Comparison of ENCODE assay signal across 8 cellular contexts in the genomic region with DNA sequence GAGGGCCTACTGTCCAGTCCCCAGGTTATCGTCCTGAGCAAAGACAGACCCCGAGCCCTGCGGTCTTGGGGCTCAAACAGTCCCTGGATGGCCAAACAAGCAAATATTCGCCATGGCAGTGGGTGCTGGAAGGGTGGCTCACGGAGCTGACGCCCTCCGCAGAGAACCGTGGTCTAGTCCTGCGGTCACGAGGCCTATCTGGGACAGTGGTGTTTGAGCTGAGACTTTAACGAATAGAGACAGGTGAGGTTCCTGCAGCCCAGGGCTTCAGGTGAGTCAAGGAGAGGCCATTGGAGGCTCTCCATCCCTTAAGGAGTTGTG. TPM values are rescaled to one million over a fixed set of nuclear protein-coding genes. Genes with fewer than 3 reads are reported as not detected.
A peak's percentile ranks its signal among the peaks of the same experiment; 100 is the strongest.
DNase-seq lines count a peak whose midpoint lies in the region; ATAC-seq, FAIRE-seq and TF ChIP-seq lines count a peak whose summit lies in the region.

No MANE protein-coding gene starts in this region.

- dilution Hi-C loops in endothelial cell of umbilical vein (cut with MboI; ENCODE audit: extremely low pct_ligation_motif_present, low sequenced_read_pairs), result no loop called here

- no peak overlapping the region for H4K91ac ChIP-seq in neuronal stem cell (ENCODE audit: low read depth, low read length, poor library complexity)

- H3K4me1 ChIP-seq in Panc1 (ENCODE audit: control insufficient read depth, insufficient read depth, low read length) (peaks cover 10% of the 10 kb centered on the region), endothelial cell of umbilical vein (ENCODE audit: control insufficient read depth, extremely low read depth, insufficient read depth, low read length) (peaks cover 9% of the 10 kb centered on the region), neuronal stem cell (ENCODE audit: control insufficient read depth in 2 of 2, insufficient read depth in 1 of 2, low read depth in 1 of 2, low read length in 2 of 2) (peaks cover 9 to 10% of the 10 kb centered on the region in 2 donors)

- POLR2A ChIA-PET in Panc1 (lab: Charles Lee) (no interaction called here), endothelial cell of umbilical vein (lab: Charles Lee) (no interaction called here)

- no peak for TF ChIP-seq CTCF in Panc1 (IDR thresholded peaks at IDR 0.05)
- TF ChIP-seq CTCF in endothelial cell of umbilical vein (IDR thresholded peaks at IDR 0.05; ENCODE audit: extremely low read depth in 1 of 2, insufficient read depth in 1 of 2, low read depth in 1 of 2, low read length in 2 of 2), result no peak

- no peak overlapping the region for H3K14ac ChIP-seq in neuronal stem cell (ENCODE audit: low read length)

- H4K20me1 ChIP-seq in endothelial cell of umbilical vein (replicated peaks; ENCODE audit: control insufficient read depth, extremely low read depth, insufficient read depth, low read length), result no peaks in the 10 kb centered on the region

- no peaks in the 10 kb centered on the region for H3K9me1 ChIP-seq in endothelial cell of umbilical vein (replicated peaks; ENCODE audit: control insufficient read depth, extremely low read depth, insufficient read depth, low read length)

- H3K9ac ChIP-seq in endothelial cell of umbilical vein (replicated peaks; ENCODE audit: extremely low read depth, insufficient read depth, low read length) (peak overlapping the region; percentile 89), neuronal stem cell (ENCODE audit: low read depth, low read length, poor library complexity) (no peak overlapping the region)

- ATAC-seq in Panc1 (peak; percentile 31), GM18873 (IDR thresholded peaks at IDR 0.05; ENCODE audit: low FRiP score, unreplicated experiment) (no peak), HG02885 (IDR thresholded peaks at IDR 0.05; ENCODE audit: poor library complexity, unreplicated experiment) (no peak), GM19467 (IDR thresholded peaks at IDR 0.05; ENCODE audit: unreplicated experiment) (no peak)

- H3K4ac ChIP-seq in neuronal stem cell (ENCODE audit: low read length), result no peak overlapping the region

- H3K9me3 ChIP-seq in Panc1 (ENCODE audit: control insufficient read depth, insufficient read depth, low read depth, low read length), result no peaks in the 10 kb centered on the region
- no peaks in the 10 kb centered on the region for H3K9me3 ChIP-seq in endothelial cell of umbilical vein (replicated peaks; ENCODE audit: control insufficient read depth, insufficient read depth, low read length)
- peaks cover 2 to 12% of the 10 kb centered on the region in 2 donors for H3K9me3 ChIP-seq in neuronal stem cell (replicated peaks in 1 of 2; ENCODE audit: control insufficient read depth in 2 of 2, insufficient read depth in 1 of 2, low read depth in 1 of 2, low read length in 2 of 2)

- no peak overlapping the region for H2BK120ac ChIP-seq in neuronal stem cell (ENCODE audit: low read depth, low read length)

- peaks cover 2% of the 10 kb centered on the region for H3K79me1 ChIP-seq in neuronal stem cell (ENCODE audit: low read depth, low read length)

- peak overlapping the region; percentile 37 for H3K23ac ChIP-seq in neuronal stem cell (ENCODE audit: low read depth, low read length, poor library complexity)

- DNase-seq in Panc1 (ENCODE audit: low read depth, low spot score) (no peak), endothelial cell of umbilical vein (ENCODE audit: low read depth, low spot score) (no peak), neuronal stem cell (ENCODE audit: low spot score) (no peak), GDM1 (lab: John Stamatoyannopoulos, UW) (no peak)

- WGBS in neuronal stem cell (ENCODE audit: extremely low coverage in 2 of 2, insufficient read length in 2 of 2, insufficient replicate concordance in 1 of 2), 2 donors, result no CpG with 5 or more reads among the region's 11 CpGs

- H3K18ac ChIP-seq in neuronal stem cell (ENCODE audit: low read length), result peak overlapping the region; percentile 96

- intact Hi-C loops in Panc1 (cut with micrococcal nuclease; ENCODE audit: unreplicated experiment), result no loop called here
- intact Hi-C loops in endothelial cell of umbilical vein (cut with micrococcal nuclease), result loop anchor here (1.0 to 5.0 kb wide), 5 partner anchors 44 to 272 kb away; no protein-coding TSS in a partner anchor

- in situ Hi-C loops in Panc1 (cut with HindIII; ENCODE audit: low pct_unique_long_range_greater_than_20kb, low sequenced_read_pairs), result no loop called here

- H3K79me2 ChIP-seq in endothelial cell of umbilical vein (ENCODE audit: control insufficient read depth, insufficient read depth, low read length), result peaks cover 13% of the 10 kb centered on the region

- H2BK15ac ChIP-seq in neuronal stem cell (ENCODE audit: low read length), result peak overlapping the region; percentile 2

- H2AFZ ChIP-seq in endothelial cell of umbilical vein (ENCODE audit: low read depth, low read length), result peak overlapping the region; percentile 91
- H2AFZ ChIP-seq in neuronal stem cell (ENCODE audit: low read length), result peak overlapping the region; percentile 98

- H3K4me3 ChIP-seq in GM08714 (ENCODE audit: low read length) (peak overlapping the region; percentile 71; the same call in 1 of the 2 replicates), Panc1 (ENCODE audit: low read depth in 2 of 2, low read length in 2 of 2) (peak overlapping the region; percentile 76 to 91), endothelial cell of umbilical vein (replicated peaks in 1 of 3; ENCODE audit: insufficient read depth in 1 of 3, low read depth in 1 of 3, low read length in 3 of 3) (peak overlapping the region; percentile 49 to 90 (median 75)), neuronal stem cell (ENCODE audit: low read length in 2 of 2) (peak overlapping the region; percentile 56 to 72)

- peaks cover 2% of the 10 kb centered on the region; the same call in 1 of the 2 replicates for H3K36me3 ChIP-seq in Panc1 (ENCODE audit: control insufficient read depth, insufficient read depth, low read length)
- H3K36me3 ChIP-seq in endothelial cell of umbilical vein (ENCODE audit: control insufficient read depth in 2 of 2, extremely low read depth in 1 of 2, insufficient read depth in 2 of 2, low read length in 2 of 2), result no peaks in the 10 kb centered on the region
- peaks cover 0 to 6% of the 10 kb centered on the region in 2 donors for H3K36me3 ChIP-seq in neuronal stem cell (replicated peaks in 1 of 2; ENCODE audit: control insufficient read depth in 2 of 2, insufficient read depth in 2 of 2, low read length in 2 of 2)

- H2BK5ac ChIP-seq in neuronal stem cell (ENCODE audit: low read length), result peak overlapping the region; percentile 68

- no peak overlapping the region for H2AK5ac ChIP-seq in neuronal stem cell (ENCODE audit: low read depth, low read length)

- no peak overlapping the region for H4K8ac ChIP-seq in neuronal stem cell (ENCODE audit: low read depth, low read length)

- peak overlapping the region; percentile 94 for H3K27ac ChIP-seq in Panc1 (ENCODE audit: low read length)
- H3K27ac ChIP-seq in endothelial cell of umbilical vein (ENCODE audit: insufficient read depth, low read depth, low read length), result peak overlapping the region; percentile 60
- peak overlapping the region; percentile 54 for H3K27ac ChIP-seq in neuronal stem cell (replicated peaks; ENCODE audit: low read length)

- H3K27me3 ChIP-seq in Panc1 (ENCODE audit: control insufficient read depth, insufficient read depth, low read length) (no peaks in the 10 kb centered on the region), endothelial cell of umbilical vein (ENCODE audit: control insufficient read depth in 2 of 2, insufficient read depth in 2 of 2, low read length in 2 of 2) (no peaks in the 10 kb centered on the region), neuronal stem cell (ENCODE audit: control insufficient read depth in 3 of 3, insufficient read depth in 3 of 3, low read depth in 1 of 3, low read length in 3 of 3) (no peaks in the 10 kb centered on the region)

- no peak for FAIRE-seq in endothelial cell of umbilical vein (lab: Jason Lieb, UNC)

- no peak overlapping the region for H2BK12ac ChIP-seq in neuronal stem cell (ENCODE audit: low read length)

- H3K4me2 ChIP-seq in endothelial cell of umbilical vein (ENCODE audit: insufficient read depth, low read length) (peak overlapping the region; percentile 55), neuronal stem cell (ENCODE audit: insufficient read depth, low read length, poor library complexity, severe bottlenecking) (peak overlapping the region; percentile 77)

- TF ChIP-seq POLR2A in endothelial cell of umbilical vein (IDR thresholded peaks at IDR 0.05; ENCODE audit: low read depth, low read length), result no peak

- CTCF ChIA-PET in Panc1 (lab: Charles Lee) (no interaction called here), endothelial cell of umbilical vein (lab: Charles Lee) (interaction anchor here (1.0 to 1.1 kb wide), 2 partner anchors 9 to 273 kb away, joined by 3 read pairs; no protein-coding TSS in a partner anchor)

- BruUV-seq in Panc1 (replicated peaks; lab: Mats Ljungman, UMichigan) (no TSS peak), endothelial cell of umbilical vein (replicated peaks; lab: Mats Ljungman, UMichigan) (TSS peak; percentile 81)

TF ChIP-seq in endothelial cell of umbilical vein, 7 proteins besides CTCF, POLR2A, EP300 and RAD21 (continues in another document):
- TF ChIP-seq JUN (IDR thresholded peaks at IDR 0.05; ENCODE audit: borderline replicate concordance, insufficient read depth, insufficient read length, low read depth), result no peak
- TF ChIP-seq FOS (IDR thresholded peaks at IDR 0.05; ENCODE audit: borderline replicate concordance, insufficient read depth, low read length), result no peak
- TF ChIP-seq GATA2 (IDR thresholded peaks at IDR 0.05; ENCODE audit: insufficient read depth, insufficient read length, low read depth, low read length), result no peak
- no peak for TF ChIP-seq MYC (IDR thresholded peaks at IDR 0.05; ENCODE audit: low read depth, low read length)
- TF ChIP-seq, protein P1, sequence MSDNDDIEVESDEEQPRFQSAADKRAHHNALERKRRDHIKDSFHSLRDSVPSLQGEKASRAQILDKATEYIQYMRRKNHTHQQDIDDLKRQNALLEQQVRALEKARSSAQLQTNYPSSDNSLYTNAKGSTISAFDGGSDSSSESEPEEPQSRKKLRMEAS (IDR thresholded peaks at IDR 0.05; ENCODE audit: insufficient read depth, insufficient read length), result no peak
- no peak for TF ChIP-seq POLR2AphosphoS5 (IDR thresholded peaks at IDR 0.05; ENCODE audit: insufficient read depth, low read depth, low read length)

RNA-seq across cellular contexts. Expression of a gene that starts 0.4 kb away (rescaled TPM):
- total RNA-seq in Panc1 (2021; ENCODE audit: unreplicated experiment), result 28.3 TPM
- polyA plus RNA-seq in Panc1 (2012; ENCODE audit: insufficient read length), result 18.1 TPM
- 35.9 and 38.3 TPM in 2 replicates for total RNA-seq in endothelial cell of umbilical vein
- 6.0 and 8.1 TPM in 2 replicates for polyA plus RNA-seq in endothelial cell of umbilical vein
- 15.3 and 15.4 TPM in 2 replicates for polyA plus RNA-seq in endothelial cell of umbilical vein (2011; cell fraction: cytosol; rRNA removed)
- polyA plus RNA-seq in endothelial cell of umbilical vein (2011; cell fraction: nucleus; rRNA removed), result 9.0 and 12.3 TPM in 2 replicates
- polyA plus RNA-seq in endothelial cell of umbilical vein (2012), result 38.7 and 44.5 TPM in 2 replicates
- polyA minus RNA-seq in endothelial cell of umbilical vein, result 9.2 and 9.7 TPM in 2 replicates
- 9.7 TPM for polyA minus RNA-seq in endothelial cell of umbilical vein (2011; cell fraction: cytosol; rRNA and poly(A)+ RNA removed)
- 18.9 and 23.6 TPM in 2 replicates for polyA minus RNA-seq in endothelial cell of umbilical vein (2011; cell fraction: nucleus; rRNA and poly(A)+ RNA removed)
- 34.0 TPM for polyA plus RNA-seq in neuronal stem cell (2013, experiment 1 of 2)
- 35.8 TPM for polyA plus RNA-seq in neuronal stem cell (2013, experiment 2 of 2)
